Comparison of ENCODE assay signal across 20 cellular contexts in genomic region chr6:37376078-37376743, GRCh38.
"Had no signal": no experiment of that assay in that cellular context is flagged by ENCODE, and none has a peak within 500 bp of the region (broad histone marks: within the 10 kb centered on the region; RNA-seq: fewer than 3 reads in every experiment).

No MANE protein-coding gene starts in this region.

- H3K4me1 Mint-ChIP-seq: nephron progenitor cell had no signal

- H3K9ac ChIP-seq: parathyroid adenoma had no signal

- H3K27ac ChIP-seq: heart left ventricle, parathyroid adenoma, prostate gland, right lobe of liver, suprapubic skin, thyroid gland had no signal

- H3K27me3 Mint-ChIP-seq: naive thymus-derived CD4-positive, alpha-beta T cell; type B pancreatic cell had no signal

- DNase-seq: effector CD4-positive, alpha-beta T cell; endodermal cell; foreskin melanocyte; heart left ventricle; hippocampal formation; left colon; left ventricle myocardium superior; mesendoderm; naive thymus-derived CD4-positive, alpha-beta T cell; nephron progenitor cell; retina; right lobe of liver; stimulated activated CD4-positive, alpha-beta T cell treated with anti-CD3 and anti-CD28 coated beads, Interleukin-4, amount 100 ng/mL, for 24 hours; stimulated activated naive CD4-positive, alpha-beta T cell; thyroid gland had no signal

- H3K9me3 Mint-ChIP-seq: endodermal cell; naive thymus-derived CD4-positive, alpha-beta T cell; nephron progenitor cell; type B pancreatic cell had no signal

- H3K27me3 ChIP-seq: heart left ventricle, right lobe of liver, suprapubic skin, thyroid gland had no signal

- H2AFZ ChIP-seq: parathyroid adenoma had no signal

- H3K4me3 ChIP-seq: heart left ventricle, lung, prostate gland, right lobe of liver, suprapubic skin, thyroid gland had no signal

- H3K79me2 ChIP-seq: parathyroid adenoma had no signal

- H3K9me3 ChIP-seq: heart left ventricle, prostate gland, right lobe of liver, suprapubic skin, thyroid gland had no signal

- ATAC-seq: heart left ventricle; left colon; left ventricle myocardium superior; naive thymus-derived CD4-positive, alpha-beta T cell; right lobe of liver had no signal

- H3K4me3 Mint-ChIP-seq: endodermal cell; naive thymus-derived CD4-positive, alpha-beta T cell; nephron progenitor cell; type B pancreatic cell had no signal

- H3K4me1 ChIP-seq: parathyroid adenoma, prostate gland, right lobe of liver, suprapubic skin had no signal

- H3K36me3 ChIP-seq: prostate gland had no signal

- H3K27ac Mint-ChIP-seq: endodermal cell, nephron progenitor cell, type B pancreatic cell had no signal
